8 cellular contexts compared by ENCODE assay signal in genomic region chr10:63819753-63820347, GRCh38.
A peak's percentile ranks its signal among the peaks of the same experiment; 100 is the strongest.
DNase-seq lines count a peak whose midpoint lies in the region; ATAC-seq and TF ChIP-seq lines count a peak whose summit lies in the region.

No MANE protein-coding gene starts in this region.

- H3K36me3 Mint-ChIP-seq in Calu3 (ENCODE audit: insufficient read depth, unreplicated experiment): no peaks in the 10 kb centered on the region
- no peaks in the 10 kb centered on the region for H3K36me3 Mint-ChIP-seq in activated T-helper 17 cell treated with anti-CD3 and anti-CD28 coated beads, Interleukin-2, amount 50 U/mL, for 72 hours (ENCODE audit: low read depth)

- no peak overlapping the region for H3K27ac Mint-ChIP-seq in Calu3 (ENCODE audit: unreplicated experiment)
- H3K27ac Mint-ChIP-seq in activated T-helper 17 cell treated with anti-CD3 and anti-CD28 coated beads, Interleukin-2, amount 50 U/mL, for 72 hours: no peak overlapping the region

- peaks cover 41% of the 10 kb centered on the region for H3K27me3 Mint-ChIP-seq in Calu3 (ENCODE audit: unreplicated experiment)
- H3K27me3 Mint-ChIP-seq in activated T-helper 17 cell treated with anti-CD3 and anti-CD28 coated beads, Interleukin-2, amount 50 U/mL, for 72 hours: peaks cover 34% of the 10 kb centered on the region

- H3K36me3 ChIP-seq in H7 (replicated peaks; ENCODE audit: control insufficient read depth, insufficient read depth, low read length) (no peaks in the 10 kb centered on the region), OCI-LY1 (ENCODE audit: insufficient read depth, low read length) (no peaks in the 10 kb centered on the region), lower lobe of right lung (no peaks in the 10 kb centered on the region)

- TF ChIP-seq CTCF in Calu3 (IDR thresholded peaks at IDR 0.05; ENCODE audit: unreplicated experiment) (peak; percentile 88), OCI-LY1 (IDR thresholded peaks at IDR 0.05; ENCODE audit: low read length) (peak; percentile 91), lower lobe of right lung (IDR thresholded peaks at IDR 0.05) (peak; percentile 73)

- H3K4me3 Mint-ChIP-seq in Calu3 (ENCODE audit: low read depth, unreplicated experiment): no peak overlapping the region
- H3K4me3 Mint-ChIP-seq in activated T-helper 17 cell treated with anti-CD3 and anti-CD28 coated beads, Interleukin-2, amount 50 U/mL, for 72 hours: no peak overlapping the region

- no peaks in the 10 kb centered on the region for H3K9me3 ChIP-seq in OCI-LY1 (ENCODE audit: low read length)
- H3K9me3 ChIP-seq in lower lobe of right lung: no peaks in the 10 kb centered on the region

- H3K9me3 Mint-ChIP-seq in Calu3 (ENCODE audit: low read depth, unreplicated experiment): peaks cover 5% of the 10 kb centered on the region
- no peaks in the 10 kb centered on the region for H3K9me3 Mint-ChIP-seq in activated T-helper 17 cell treated with anti-CD3 and anti-CD28 coated beads, Interleukin-2, amount 50 U/mL, for 72 hours

- H3F3A ChIP-seq in OCI-LY1 (ENCODE audit: insufficient read depth, low read length): no peaks in the 10 kb centered on the region

- CTCF ChIA-PET in Calu3 (lab: Charles Lee): interaction anchor here (0.9 to 1.7 kb wide), 6 partner anchors 14 to 653 kb away, joined by 3 to 13 read pairs (median 4); no protein-coding TSS in a partner anchor

- DNase-seq in Calu3 (peak; percentile 84), H7 (peak; percentile 44), dermis microvascular lymphatic vessel endothelial cell (ENCODE audit: low read depth in 2 of 2) (peak; percentile 69 to 81), lower lobe of right lung (peak; percentile 65), DMS79 treated with DMSO at 0.1 percent for 48 hours (lab: John Stamatoyannopoulos, UW) (no peak)

- H3K4me1 ChIP-seq in OCI-LY1 (ENCODE audit: insufficient read depth, low read length, severe bottlenecking): no peaks in the 10 kb centered on the region
- no peaks in the 10 kb centered on the region for H3K4me1 ChIP-seq in lower lobe of right lung

- no peaks in the 10 kb centered on the region for H3K9me2 ChIP-seq in OCI-LY1 (ENCODE audit: low read depth, low read length)

- H3K27ac ChIP-seq in OCI-LY1 (ENCODE audit: low read depth, low read length, poor library complexity, severe bottlenecking) (no peak overlapping the region), lower lobe of right lung (no peak overlapping the region)

- BruUV-seq in Calu3 (replicated peaks; lab: Mats Ljungman, UMichigan): no TSS peak

- H3K27me3 ChIP-seq in H7 (ENCODE audit: control insufficient read depth, insufficient read depth, low read length) (no peaks in the 10 kb centered on the region), OCI-LY1 (ENCODE audit: insufficient read depth, low read length) (no peaks in the 10 kb centered on the region), lower lobe of right lung (ENCODE audit: low read depth) (no peaks in the 10 kb centered on the region)

- peak in 1 of 2 donors; percentile 62 for ATAC-seq in lower lobe of right lung
- no peak for ATAC-seq in HG02610 (IDR thresholded peaks at IDR 0.05; ENCODE audit: unreplicated experiment)
- no peak for ATAC-seq in activated T-helper 17 cell treated with anti-CD3 and anti-CD28 coated beads, Interleukin-2, amount 50 U/mL, for 72 hours (replicated peaks)

- intact Hi-C loops in Calu3 (cut with micrococcal nuclease; ENCODE audit: unreplicated experiment): loop anchor here (2.0 to 5.0 kb wide), 3 partner anchors 48 to 653 kb away; no protein-coding TSS in a partner anchor
- intact Hi-C loops in lower lobe of right lung (cut with DNase I): no loop called here

- no peaks in the 10 kb centered on the region for H3K4me1 Mint-ChIP-seq in Calu3 (ENCODE audit: low read depth, unreplicated experiment)
- H3K4me1 Mint-ChIP-seq in activated T-helper 17 cell treated with anti-CD3 and anti-CD28 coated beads, Interleukin-2, amount 50 U/mL, for 72 hours: no peaks in the 10 kb centered on the region

- H2AFZ ChIP-seq in OCI-LY1 (ENCODE audit: low read length): no peak overlapping the region

- no peak overlapping the region for H3K9ac ChIP-seq in OCI-LY1 (ENCODE audit: low read length)

- no peaks in the 10 kb centered on the region for H4K20me1 ChIP-seq in OCI-LY1 (ENCODE audit: insufficient read depth, low read length)

- H3K4me3 ChIP-seq in H7 (ENCODE audit: insufficient read depth, low read depth, low read length) (no peak overlapping the region), OCI-LY1 (ENCODE audit: low read depth, low read length, poor library complexity, severe bottlenecking) (no peak overlapping the region), lower lobe of right lung (no peak overlapping the region)

- H3K4me2 ChIP-seq in OCI-LY1 (ENCODE audit: low read length): no peak overlapping the region

- H3K79me2 ChIP-seq in OCI-LY1 (ENCODE audit: insufficient read depth, low read length): no peaks in the 10 kb centered on the region
